In the genomic region with DNA sequence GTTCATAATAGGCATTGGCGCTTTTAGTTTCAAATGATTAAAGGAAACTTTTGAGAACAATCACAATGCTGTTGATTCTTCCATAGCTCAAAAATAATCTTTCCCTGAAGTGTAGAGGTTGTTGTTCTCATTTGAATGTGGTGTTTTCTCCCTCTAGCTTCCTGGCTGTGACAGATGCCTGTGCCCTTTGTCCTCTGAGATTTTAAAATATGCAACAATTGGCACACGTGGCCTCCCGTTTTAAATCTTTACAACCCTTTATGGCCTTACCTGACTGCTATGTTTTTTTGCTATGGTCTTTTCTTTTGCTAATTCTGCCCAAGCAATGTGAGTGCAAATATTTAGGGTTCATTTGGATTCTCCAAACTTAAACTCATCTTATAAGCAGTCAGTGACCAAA, we compare ENCODE assay signal across 15 cellular contexts.
"Had no signal": no experiment of that assay in that cellular context is flagged by ENCODE, and none has a peak within 500 bp of the region (broad histone marks: within the 10 kb centered on the region; RNA-seq: fewer than 3 reads in every experiment).

No MANE protein-coding gene starts in this region.

- H3K4me3 Mint-ChIP-seq: activated CD4-positive, alpha-beta T cell treated with anti-CD3 and anti-CD28 coated beads, Interleukin-2, amount 10 ng/mL, durations not matched to agents 24 days and 14 days; activated naive CD8-positive, alpha-beta T cell treated with anti-CD3 and anti-CD28 coated beads, Interleukin-2, amount 50 U/mL, for 24 hours; nephron; T-cell had no signal

- H3K4me1 Mint-ChIP-seq: activated CD4-positive, alpha-beta T cell treated with anti-CD3 and anti-CD28 coated beads, Interleukin-2, amount 10 ng/mL, durations not matched to agents 24 days and 14 days; nephron had no signal

- DNase-seq: activated CD4-positive, alpha-beta T cell treated with anti-CD3 and anti-CD28 coated beads, Interleukin-2, amount 10 ng/mL, durations not matched to agents 24 days and 14 days; activated CD8-positive, alpha-beta memory T cell treated with anti-CD3 and anti-CD28 coated beads for 24 hours; activated naive CD4-positive, alpha-beta T cell treated with Interleukin-2 at 50 U/mL for 16 hours; activated naive CD8-positive, alpha-beta T cell treated with anti-CD3 and anti-CD28 coated beads, Interleukin-2, amount 50 U/mL, for 24 hours; effector memory CD4-positive, alpha-beta T cell; islet precursor cell; left lung; retina; T-cell had no signal

- H3K36me3 ChIP-seq: cardiac muscle cell, left lung, vagina had no signal

- H3K9me3 ChIP-seq: left lung, vagina had no signal

- H3K4me3 ChIP-seq: cardiac muscle cell, coronary artery, left lung, vagina had no signal

- H3K27ac ChIP-seq: cardiac muscle cell, coronary artery, left lung, parathyroid adenoma, vagina, VCaP had no signal

- ATAC-seq: activated naive CD8-positive, alpha-beta T cell treated with anti-CD3 and anti-CD28 coated beads, Interleukin-2, amount 50 U/mL, for 24 hours; left lung had no signal

- H2AFZ ChIP-seq: parathyroid adenoma had no signal

- H3K4me1 ChIP-seq: left lung, parathyroid adenoma, vagina had no signal

- H3K36me3 Mint-ChIP-seq: T-cell had no signal

- H3K27ac Mint-ChIP-seq: activated CD4-positive, alpha-beta T cell treated with anti-CD3 and anti-CD28 coated beads, Interleukin-2, amount 10 ng/mL, durations not matched to agents 24 days and 14 days; activated naive CD8-positive, alpha-beta T cell treated with anti-CD3 and anti-CD28 coated beads, Interleukin-2, amount 50 U/mL, for 24 hours; T-cell had no signal

- H3K9ac ChIP-seq: parathyroid adenoma had no signal

- H3K27me3 Mint-ChIP-seq: activated CD4-positive, alpha-beta T cell treated with anti-CD3 and anti-CD28 coated beads, Interleukin-2, amount 10 ng/mL, durations not matched to agents 24 days and 14 days; activated naive CD8-positive, alpha-beta T cell treated with anti-CD3 and anti-CD28 coated beads, Interleukin-2, amount 50 U/mL, for 24 hours had no signal

- H3K27me3 ChIP-seq: cardiac muscle cell, left lung, vagina had no signal

- H3K9me3 Mint-ChIP-seq: activated CD4-positive, alpha-beta T cell treated with anti-CD3 and anti-CD28 coated beads, Interleukin-2, amount 10 ng/mL, durations not matched to agents 24 days and 14 days; nephron; T-cell had no signal
